In the genomic region with DNA sequence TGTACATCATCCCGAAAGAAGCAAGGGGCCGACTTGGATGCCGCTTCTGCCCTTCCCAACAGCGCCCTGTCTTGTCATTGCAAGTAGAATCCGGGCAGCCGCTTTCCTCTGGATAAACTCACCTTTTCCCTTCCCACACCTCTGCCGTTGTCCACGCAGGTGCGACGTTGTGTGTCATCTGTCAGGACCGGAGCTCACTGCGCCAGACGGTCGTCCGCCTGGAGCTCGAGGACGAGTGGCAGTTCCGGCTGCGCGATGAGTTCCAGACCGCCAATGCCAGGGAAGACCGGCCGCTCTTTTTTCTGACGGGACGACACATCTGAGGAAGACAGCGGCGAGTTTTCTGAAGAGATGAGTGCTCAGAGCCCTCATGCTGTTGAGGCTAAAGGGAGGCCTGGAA, we compare ENCODE assay signal across 1 cellular context.
A peak's percentile ranks its signal among the peaks of the same experiment; 100 is the strongest.
TF ChIP-seq lines count a peak whose summit lies in the region.

No MANE protein-coding gene starts in this region.

TF ChIP-seq in HepG2, 621 proteins besides CTCF, POLR2A, EP300 and RAD21 (continued from another document):
- TF ChIP-seq, protein P1, sequence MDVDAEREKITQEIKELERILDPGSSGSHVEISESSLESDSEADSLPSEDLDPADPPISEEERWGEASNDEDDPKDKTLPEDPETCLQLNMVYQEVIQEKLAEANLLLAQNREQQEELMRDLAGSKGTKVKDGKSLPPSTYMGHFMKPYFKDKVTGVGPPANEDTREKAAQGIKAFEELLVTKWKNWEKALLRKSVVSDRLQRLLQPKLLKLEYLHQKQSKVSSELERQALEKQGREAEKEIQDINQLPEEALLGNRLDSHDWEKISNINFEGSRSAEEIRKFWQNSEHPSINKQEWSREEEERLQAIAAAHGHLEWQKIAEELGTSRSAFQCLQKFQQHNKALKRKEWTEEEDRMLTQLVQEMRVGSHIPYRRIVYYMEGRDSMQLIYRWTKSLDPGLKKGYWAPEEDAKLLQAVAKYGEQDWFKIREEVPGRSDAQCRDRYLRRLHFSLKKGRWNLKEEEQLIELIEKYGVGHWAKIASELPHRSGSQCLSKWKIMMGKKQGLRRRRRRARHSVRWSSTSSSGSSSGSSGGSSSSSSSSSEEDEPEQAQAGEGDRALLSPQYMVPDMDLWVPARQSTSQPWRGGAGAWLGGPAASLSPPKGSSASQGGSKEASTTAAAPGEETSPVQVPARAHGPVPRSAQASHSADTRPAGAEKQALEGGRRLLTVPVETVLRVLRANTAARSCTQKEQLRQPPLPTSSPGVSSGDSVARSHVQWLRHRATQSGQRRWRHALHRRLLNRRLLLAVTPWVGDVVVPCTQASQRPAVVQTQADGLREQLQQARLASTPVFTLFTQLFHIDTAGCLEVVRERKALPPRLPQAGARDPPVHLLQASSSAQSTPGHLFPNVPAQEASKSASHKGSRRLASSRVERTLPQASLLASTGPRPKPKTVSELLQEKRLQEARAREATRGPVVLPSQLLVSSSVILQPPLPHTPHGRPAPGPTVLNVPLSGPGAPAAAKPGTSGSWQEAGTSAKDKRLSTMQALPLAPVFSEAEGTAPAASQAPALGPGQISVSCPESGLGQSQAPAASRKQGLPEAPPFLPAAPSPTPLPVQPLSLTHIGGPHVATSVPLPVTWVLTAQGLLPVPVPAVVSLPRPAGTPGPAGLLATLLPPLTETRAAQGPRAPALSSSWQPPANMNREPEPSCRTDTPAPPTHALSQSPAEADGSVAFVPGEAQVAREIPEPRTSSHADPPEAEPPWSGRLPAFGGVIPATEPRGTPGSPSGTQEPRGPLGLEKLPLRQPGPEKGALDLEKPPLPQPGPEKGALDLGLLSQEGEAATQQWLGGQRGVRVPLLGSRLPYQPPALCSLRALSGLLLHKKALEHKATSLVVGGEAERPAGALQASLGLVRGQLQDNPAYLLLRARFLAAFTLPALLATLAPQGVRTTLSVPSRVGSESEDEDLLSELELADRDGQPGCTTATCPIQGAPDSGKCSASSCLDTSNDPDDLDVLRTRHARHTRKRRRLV (CRISPR knock-in tag; IDR thresholded peaks at IDR 0.05), result no peak
- no peak for TF ChIP-seq CHCHD3 (CRISPR knock-in tag; IDR thresholded peaks at IDR 0.05)
- TF ChIP-seq, protein P2, sequence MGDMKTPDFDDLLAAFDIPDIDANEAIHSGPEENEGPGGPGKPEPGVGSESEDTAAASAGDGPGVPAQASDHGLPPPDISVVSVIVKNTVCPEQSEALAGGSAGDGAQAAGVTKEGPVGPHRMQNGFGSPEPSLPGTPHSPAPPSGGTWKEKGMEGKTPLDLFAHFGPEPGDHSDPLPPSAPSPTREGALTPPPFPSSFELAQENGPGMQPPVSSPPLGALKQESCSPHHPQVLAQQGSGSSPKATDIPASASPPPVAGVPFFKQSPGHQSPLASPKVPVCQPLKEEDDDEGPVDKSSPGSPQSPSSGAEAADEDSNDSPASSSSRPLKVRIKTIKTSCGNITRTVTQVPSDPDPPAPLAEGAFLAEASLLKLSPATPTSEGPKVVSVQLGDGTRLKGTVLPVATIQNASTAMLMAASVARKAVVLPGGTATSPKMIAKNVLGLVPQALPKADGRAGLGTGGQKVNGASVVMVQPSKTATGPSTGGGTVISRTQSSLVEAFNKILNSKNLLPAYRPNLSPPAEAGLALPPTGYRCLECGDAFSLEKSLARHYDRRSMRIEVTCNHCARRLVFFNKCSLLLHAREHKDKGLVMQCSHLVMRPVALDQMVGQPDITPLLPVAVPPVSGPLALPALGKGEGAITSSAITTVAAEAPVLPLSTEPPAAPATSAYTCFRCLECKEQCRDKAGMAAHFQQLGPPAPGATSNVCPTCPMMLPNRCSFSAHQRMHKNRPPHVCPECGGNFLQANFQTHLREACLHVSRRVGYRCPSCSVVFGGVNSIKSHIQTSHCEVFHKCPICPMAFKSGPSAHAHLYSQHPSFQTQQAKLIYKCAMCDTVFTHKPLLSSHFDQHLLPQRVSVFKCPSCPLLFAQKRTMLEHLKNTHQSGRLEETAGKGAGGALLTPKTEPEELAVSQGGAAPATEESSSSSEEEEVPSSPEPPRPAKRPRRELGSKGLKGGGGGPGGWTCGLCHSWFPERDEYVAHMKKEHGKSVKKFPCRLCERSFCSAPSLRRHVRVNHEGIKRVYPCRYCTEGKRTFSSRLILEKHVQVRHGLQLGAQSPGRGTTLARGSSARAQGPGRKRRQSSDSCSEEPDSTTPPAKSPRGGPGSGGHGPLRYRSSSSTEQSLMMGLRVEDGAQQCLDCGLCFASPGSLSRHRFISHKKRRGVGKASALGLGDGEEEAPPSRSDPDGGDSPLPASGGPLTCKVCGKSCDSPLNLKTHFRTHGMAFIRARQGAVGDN (CRISPR knock-in tag; IDR thresholded peaks at IDR 0.05), result peak; percentile 16; the same call in 1 of the 2 replicates
- no peak for TF ChIP-seq TAF15 (IDR thresholded peaks at IDR 0.05; ENCODE audit: low read depth, low read length, poor library complexity, severe bottlenecking)
- no peak for TF ChIP-seq HNRNPL (IDR thresholded peaks at IDR 0.05; ENCODE audit: low read depth, low read length)
- peak; percentile 78 for TF ChIP-seq RBM22 (optimal IDR thresholded peaks at IDR 0.05; ENCODE audit: low read length)
- no peak for TF ChIP-seq HMG20B (CRISPR knock-in tag; conservative IDR thresholded peaks at IDR 0.05)
- TF ChIP-seq SRSF4 (IDR thresholded peaks at IDR 0.05; ENCODE audit: low read depth, low read length, poor library complexity, severe bottlenecking), result no peak
